1 cellular context compared by ENCODE assay signal in genomic region chr3:32301426-32301825, GRCh38.
TF ChIP-seq lines count a peak whose summit lies in the region.

No MANE protein-coding gene starts in this region.

TF ChIP-seq in H1, 55 proteins besides CTCF, POLR2A, EP300 and RAD21:
- TF ChIP-seq JUND (IDR thresholded peaks at IDR 0.05; ENCODE audit: low read length) (peak; percentile 26; the same call in 1 of the 2 replicates), SIN3A (conservative IDR thresholded peaks at IDR 0.05 in 1 of 2, IDR thresholded peaks at IDR 0.05 in 1 of 2; ENCODE audit: low read depth in 1 of 2, low read length in 2 of 2) (no peak), SIX5 (IDR thresholded peaks at IDR 0.05; ENCODE audit: low read depth, low read length) (no peak)
